In genomic region chr3:160449660-160450598, GRCh38 we compare ENCODE assay signal across 8 cellular contexts. TPM values are rescaled to one million over a fixed set of nuclear protein-coding genes. Genes with fewer than 3 reads are reported as not detected.
A peak's percentile ranks its signal among the peaks of the same experiment; 100 is the strongest.
DNase-seq lines count a peak whose midpoint lies in the region; ATAC-seq and TF ChIP-seq lines count a peak whose summit lies in the region.

A gene with protein sequence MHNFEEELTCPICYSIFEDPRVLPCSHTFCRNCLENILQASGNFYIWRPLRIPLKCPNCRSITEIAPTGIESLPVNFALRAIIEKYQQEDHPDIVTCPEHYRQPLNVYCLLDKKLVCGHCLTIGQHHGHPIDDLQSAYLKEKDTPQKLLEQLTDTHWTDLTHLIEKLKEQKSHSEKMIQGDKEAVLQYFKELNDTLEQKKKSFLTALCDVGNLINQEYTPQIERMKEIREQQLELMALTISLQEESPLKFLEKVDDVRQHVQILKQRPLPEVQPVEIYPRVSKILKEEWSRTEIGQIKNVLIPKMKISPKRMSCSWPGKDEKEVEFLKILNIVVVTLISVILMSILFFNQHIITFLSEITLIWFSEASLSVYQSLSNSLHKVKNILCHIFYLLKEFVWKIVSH (minus strand): TSS chr3:160449786. CDS start chr3:160439183, 10,603 bp downstream.

- TF ChIP-seq POLR2A in Raji (IDR thresholded peaks at IDR 0.05; ENCODE audit: insufficient read depth, low read depth, low read length) = peak; percentile 95

- H3K36me3 ChIP-seq in BE2C = 0 out of 2 replicates have a peak, but pooled peaks cover 9% of the 10 kb centered on the region

- CTCF ChIA-PET in activated naive CD4-positive, alpha-beta T cell treated with anti-CD3 and anti-CD28 coated beads for 36 hours (lab: Charles Lee) = interaction anchor here (0.6 to 1.3 kb wide), 7 partner anchors 9 to 417 kb away, joined by 3 to 4 read pairs (median 3); no protein-coding TSS in a partner anchor

- H3K27me3 ChIP-seq in BE2C = no peaks in the 10 kb centered on the region

- no peaks in the 10 kb centered on the region for H3K27me3 Mint-ChIP-seq in activated naive CD4-positive, alpha-beta T cell treated with anti-CD3 and anti-CD28 coated beads for 36 hours (ENCODE audit: low read depth)

- H3K4me1 ChIP-seq in BE2C = no peaks in the 10 kb centered on the region; the same call in 1 of the 2 replicates

- H3K4me3 ChIP-seq in BE2C (ENCODE audit: low read depth, low read length) = peak within 1 kb of the TSS; percentile 80

- peaks cover 16% of the 10 kb centered on the region for H3K36me3 Mint-ChIP-seq in activated naive CD4-positive, alpha-beta T cell treated with anti-CD3 and anti-CD28 coated beads for 36 hours (ENCODE audit: low read depth)

- peak within 1 kb of the TSS; percentile 92 for H3K27ac ChIP-seq in substantia nigra (ENCODE audit: low read depth, low read length, poor library complexity, severe bottlenecking)

- peaks cover 26% of the 10 kb centered on the region for H3K4me1 Mint-ChIP-seq in activated naive CD4-positive, alpha-beta T cell treated with anti-CD3 and anti-CD28 coated beads for 36 hours (ENCODE audit: low read depth)

- H3K27ac Mint-ChIP-seq in activated naive CD4-positive, alpha-beta T cell treated with anti-CD3 and anti-CD28 coated beads for 36 hours = peak within 1 kb of the TSS; percentile 90

- H3K4me3 Mint-ChIP-seq in activated naive CD4-positive, alpha-beta T cell treated with anti-CD3 and anti-CD28 coated beads for 36 hours = peak within 1 kb of the TSS; percentile 91

- DNase-seq in BE2C (peak; percentile 98), germinal center (ENCODE audit: low spot score) (peak; percentile 99), non-pigmented ciliary epithelial cell (ENCODE audit: low read depth) (peak; percentile 83), substantia nigra (lab: John Stamatoyannopoulos, UW) (peak in 48 of 49 donors; percentile 30 to 88 (median 70))
- peak; percentile 98 for DNase-seq in activated naive CD4-positive, alpha-beta T cell treated with anti-CD3 and anti-CD28 coated beads for 36 hours

- peaks cover 5% of the 10 kb centered on the region; the same call in 1 of the 2 replicates for H3K9me3 ChIP-seq in BE2C

- ATAC-seq in GM19395 (IDR thresholded peaks at IDR 0.05; ENCODE audit: unreplicated experiment) (peak; percentile 94), HG03565 (IDR thresholded peaks at IDR 0.05; ENCODE audit: unreplicated experiment) (peak; percentile 91)

- intact Hi-C loops in activated naive CD4-positive, alpha-beta T cell treated with anti-CD3 and anti-CD28 coated beads for 36 hours (cut with micrococcal nuclease) = loop anchor here (1.0 to 5.0 kb wide), 7 partner anchors 36 to 1643 kb away; partner anchors contain the start of genes IFT80, KPNA4, NMD3 and SMC4

- TF ChIP-seq CTCF in BE2C (IDR thresholded peaks at IDR 0.05; ENCODE audit: low read depth, low read length) = no peak; the same call in 1 of the 2 replicates

- no peaks in the 10 kb centered on the region for H3K9me3 Mint-ChIP-seq in activated naive CD4-positive, alpha-beta T cell treated with anti-CD3 and anti-CD28 coated beads for 36 hours

RNA-seq across cellular contexts. Expression of the gene that starts here (rescaled TPM):
- polyA plus RNA-seq in BE2C (2012; ENCODE audit: insufficient read depth, insufficient read length, low read depth) = 8.0 TPM
- 10 to 100 TPM; 25.8 TPM for total RNA-seq in activated naive CD4-positive, alpha-beta T cell treated with anti-CD3 and anti-CD28 coated beads for 36 hours

Comparison
In these comparisons a context has a peak if more than half of its experiments do, and no peak if none do; other contexts are left out.
1. Peak in every context shown above with its lines: DNase-seq, ATAC-seq, H3K4me3 ChIP-seq and H3K27ac ChIP-seq.